In the genomic region with DNA sequence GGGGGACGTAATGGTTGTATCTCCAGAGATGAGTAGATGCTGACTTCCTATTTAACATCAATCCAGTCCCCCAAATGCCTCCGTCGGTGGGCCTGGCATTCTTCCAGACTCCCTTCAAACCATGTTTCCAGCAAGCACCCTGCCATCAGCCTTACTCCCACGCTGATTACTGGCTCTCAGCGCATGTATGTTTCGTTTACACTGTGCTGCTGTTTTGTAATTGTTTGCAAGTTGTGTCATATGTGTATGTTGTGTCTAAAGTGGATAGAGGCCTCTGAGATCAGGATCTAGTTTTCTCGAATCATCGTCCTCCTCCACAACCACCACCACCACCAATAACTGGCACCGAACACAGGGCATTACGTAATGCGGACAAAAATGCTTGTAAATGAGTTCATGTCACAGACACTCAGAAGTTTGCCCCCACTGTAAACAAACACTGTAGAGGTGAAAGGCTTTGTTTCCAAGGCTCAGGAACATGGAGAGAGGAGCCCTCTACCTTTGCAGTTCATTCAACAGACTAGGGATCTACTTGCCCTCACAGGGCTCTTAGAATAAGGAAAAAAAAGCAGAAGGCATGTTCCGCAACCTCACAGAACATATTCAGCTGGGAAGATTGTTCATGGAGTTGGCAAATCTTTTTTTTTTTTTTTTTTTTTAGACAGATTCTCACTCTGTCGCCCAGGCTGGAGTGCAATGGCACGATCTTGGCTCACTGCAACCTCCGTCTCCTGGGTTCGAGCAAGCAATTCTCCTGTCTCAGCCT, we compare ENCODE assay signal across 12 cellular contexts. TPM values are rescaled to one million over a fixed set of nuclear protein-coding genes. Genes with fewer than 3 reads are reported as not detected.
A peak's percentile ranks its signal among the peaks of the same experiment; 100 is the strongest.
DNase-seq lines count a peak whose midpoint lies in the region; ATAC-seq, FAIRE-seq and TF ChIP-seq lines count a peak whose summit lies in the region.
"Had no signal": no experiment of that assay in that cellular context is flagged by ENCODE, and none has a peak within 500 bp of the region (broad histone marks: within the 10 kb centered on the region; RNA-seq: fewer than 3 reads in every experiment).

No MANE protein-coding gene starts in this region.

- H3K27ac Mint-ChIP-seq in CD4-positive, alpha-beta memory T cell: no peak overlapping the region
- H3K27ac Mint-ChIP-seq: effector memory CD8-positive, alpha-beta T cell had no signal

- H3K27ac ChIP-seq in transverse colon: peak overlapping the region; percentile 19 to 44 (median 33)
- H3K27ac ChIP-seq in small intestine (ENCODE audit: low read depth in 1 of 2, low read length in 1 of 2): no peak overlapping the region
- no peak overlapping the region for H3K27ac ChIP-seq in CD4-positive, alpha-beta memory T cell (ENCODE audit: low read depth, low read length)

- in situ Hi-C loops in transverse colon (cut with MboI; ENCODE audit: low pct_ligation_motif_present in 1 of 4, low pct_unique_long_range_greater_than_20kb in 1 of 4, low sequenced_read_pairs in 3 of 4): loop anchor here in 1 of 4 donors (5.0 kb wide), 1 partner anchor 67 kb away; no protein-coding TSS in a partner anchor

- TF ChIP-seq EP300 in transverse colon (IDR thresholded peaks at IDR 0.05; ENCODE audit: low read depth): no peak

- H3K4me3 Mint-ChIP-seq in CD4-positive, alpha-beta memory T cell: no peak overlapping the region
- H3K4me3 Mint-ChIP-seq: effector memory CD8-positive, alpha-beta T cell had no signal

- no peaks in the 10 kb centered on the region for H3K36me3 ChIP-seq in transverse colon
- no peaks in the 10 kb centered on the region for H3K36me3 ChIP-seq in small intestine (ENCODE audit: control insufficient read depth in 2 of 2, insufficient read depth in 2 of 2, low read length in 2 of 2)
- H3K36me3 ChIP-seq in CD4-positive, alpha-beta memory T cell (ENCODE audit: insufficient read depth, low read length): no peaks in the 10 kb centered on the region

- ATAC-seq in HG03571 (IDR thresholded peaks at IDR 0.05; ENCODE audit: unreplicated experiment): no peak
- ATAC-seq: effector memory CD8-positive, alpha-beta T cell had no signal

- H3K4me1 ChIP-seq in transverse colon: peaks cover 18 to 44% (median 26%) of the 10 kb centered on the region in 4 donors
- H3K4me1 ChIP-seq in small intestine (ENCODE audit: control insufficient read depth in 2 of 2, insufficient read depth in 1 of 2, low read depth in 1 of 2, low read length in 1 of 2): no peaks in the 10 kb centered on the region
- H3K4me1 ChIP-seq in CD4-positive, alpha-beta memory T cell (ENCODE audit: insufficient read depth, low read length): peaks cover 9% of the 10 kb centered on the region

- FAIRE-seq in small intestine (lab: Jason Lieb, UNC): no peak
- FAIRE-seq: A204.1 had no signal

- TF ChIP-seq CTCF in fibroblast of villous mesenchyme (IDR thresholded peaks at IDR 0.05; ENCODE audit: insufficient read depth, low read depth, low read length) (no peak), transverse colon (IDR thresholded peaks at IDR 0.05) (no peak)

- H3K36me3 Mint-ChIP-seq in CD4-positive, alpha-beta memory T cell: no peaks in the 10 kb centered on the region

- H3K9me3 ChIP-seq in transverse colon (no peaks in the 10 kb centered on the region), small intestine (ENCODE audit: control insufficient read depth, low read depth) (no peaks in the 10 kb centered on the region)
- H3K9me3 ChIP-seq in CD4-positive, alpha-beta memory T cell (ENCODE audit: control insufficient read depth in 1 of 2, low read length in 2 of 2): no peaks in the 10 kb centered on the region

- DNase-seq in DMS53 (lab: John Stamatoyannopoulos, UW): peak; percentile 46
- no peak for DNase-seq in DMS53 treated with DMSO at 0.1 percent for 48 hours (lab: John Stamatoyannopoulos, UW; ENCODE audit: unreplicated experiment)
- peak; percentile 54 for DNase-seq in SIG-M5 (lab: John Stamatoyannopoulos, UW)
- DNase-seq in fibroblast of villous mesenchyme (ENCODE audit: low read depth): peak; percentile 94
- DNase-seq in transverse colon: peak; percentile 48
- no peak for DNase-seq in small intestine
- DNase-seq in CD4-positive, alpha-beta memory T cell: no peak
- DNase-seq: activated effector memory CD4-positive, alpha-beta T cell treated with Interleukin-2 at 50 U/mL for 16 hours; effector memory CD8-positive, alpha-beta T cell; NCI-H2081 had no signal

- 70 to 85% methylated on average over 4 to 16 of the region's 16 CpGs for WGBS in transverse colon (ENCODE audit: low coverage in 1 of 2), 2 donors
- 78 to 94% (median 80%) methylated on average over 16 of the region's 16 CpGs for WGBS in small intestine, 3 donors

- H3K4me3 ChIP-seq in fibroblast of villous mesenchyme (ENCODE audit: low read depth, low read length): no peak overlapping the region
- no peak overlapping the region for H3K4me3 ChIP-seq in transverse colon
- no peak overlapping the region for H3K4me3 ChIP-seq in small intestine (ENCODE audit: low read depth in 1 of 2, low read length in 2 of 2)
- H3K4me3 ChIP-seq in CD4-positive, alpha-beta memory T cell (ENCODE audit: low read length in 2 of 2): no peak overlapping the region

- peaks cover 6 to 13% (median 10%) of the 10 kb centered on the region in 4 donors for H3K4me1 Mint-ChIP-seq in CD4-positive, alpha-beta memory T cell

- intact Hi-C loops in transverse colon (cut with DNase I; ENCODE audit: low total_unique reads): no loop called here
- intact Hi-C loops in CD4-positive, alpha-beta memory T cell (cut with micrococcal nuclease): no loop called here

- H3K27me3 ChIP-seq in transverse colon (no peaks in the 10 kb centered on the region), small intestine (ENCODE audit: control insufficient read depth in 2 of 2, insufficient read depth in 2 of 2, low read length in 2 of 2) (no peaks in the 10 kb centered on the region)
- H3K27me3 ChIP-seq in CD4-positive, alpha-beta memory T cell (ENCODE audit: insufficient read depth, low read length): no peaks in the 10 kb centered on the region

- no peaks in the 10 kb centered on the region for H3K9me3 Mint-ChIP-seq in CD4-positive, alpha-beta memory T cell
- H3K9me3 Mint-ChIP-seq: effector memory CD8-positive, alpha-beta T cell had no signal

- CTCF ChIA-PET in CD4-positive, alpha-beta memory T cell (lab: Charles Lee; ENCODE audit: partially characterized antibody): no interaction called here

- H3K27me3 Mint-ChIP-seq in CD4-positive, alpha-beta memory T cell: no peaks in the 10 kb centered on the region
- H3K27me3 Mint-ChIP-seq: effector memory CD8-positive, alpha-beta T cell had no signal

- POLR2A ChIA-PET in CD4-positive, alpha-beta memory T cell (lab: Charles Lee; ENCODE audit: partially characterized antibody): no interaction called here

- TF ChIP-seq POLR2A in transverse colon (IDR thresholded peaks at IDR 0.05): no peak

RNA-seq across cellular contexts. Expression of a gene that starts 46.1 kb away (rescaled TPM):
- total RNA-seq in fibroblast of villous mesenchyme (16.4 and 21.6 TPM in 2 replicates), transverse colon (100 to 1,000 TPM; 115 to 193 (median 134) TPM)
- polyA plus RNA-seq in small intestine: 10 to 100 TPM; 26.2 to 37.9 (median 31.8) TPM
- total RNA-seq in CD4-positive, alpha-beta memory T cell: 10 to 100 TPM; 18.9 to 23.0 TPM
- 10 to 100 TPM in 1 of 2 donors, 1 to 10 TPM in 1; 4.4 to 10.5 TPM for polyA plus RNA-seq in CD4-positive, alpha-beta memory T cell

RNA-seq across cellular contexts. Expression of a gene that starts 52.8 kb away (rescaled TPM):
- total RNA-seq in fibroblast of villous mesenchyme: 70.4 and 75.7 TPM in 2 replicates
- 100 to 1,000 TPM in 1 of 4 donors, 10 to 100 TPM in 3; 19.1 to 101 (median 85.1) TPM for total RNA-seq in transverse colon
- polyA plus RNA-seq in small intestine: 100 to 1,000 TPM in 1 of 3 donors, 10 to 100 TPM in 2; 26.8 to 285 (median 43.2) TPM
- 10 to 100 TPM; 41.2 to 43.6 TPM for total RNA-seq in CD4-positive, alpha-beta memory T cell
- polyA plus RNA-seq in CD4-positive, alpha-beta memory T cell: 100 to 1,000 TPM; 106 to 139 TPM

Comparison
In these comparisons a context has a peak if more than half of its experiments do, and no peak if none do; other contexts are left out.
1. DNase-seq: peak in DMS53 (single experiment), SIG-M5 (single experiment), fibroblast of villous mesenchyme (single experiment) and transverse colon (single experiment); none in DMS53 treated with DMSO at 0.1 percent for 48 hours (single experiment), small intestine (single experiment) and CD4-positive, alpha-beta memory T cell (0 of 5).
2. H3K27ac ChIP-seq: peak in transverse colon (4 of 4); none in small intestine (0 of 2) and CD4-positive, alpha-beta memory T cell (single experiment).